8 cellular contexts compared by ENCODE assay signal in the genomic region with DNA sequence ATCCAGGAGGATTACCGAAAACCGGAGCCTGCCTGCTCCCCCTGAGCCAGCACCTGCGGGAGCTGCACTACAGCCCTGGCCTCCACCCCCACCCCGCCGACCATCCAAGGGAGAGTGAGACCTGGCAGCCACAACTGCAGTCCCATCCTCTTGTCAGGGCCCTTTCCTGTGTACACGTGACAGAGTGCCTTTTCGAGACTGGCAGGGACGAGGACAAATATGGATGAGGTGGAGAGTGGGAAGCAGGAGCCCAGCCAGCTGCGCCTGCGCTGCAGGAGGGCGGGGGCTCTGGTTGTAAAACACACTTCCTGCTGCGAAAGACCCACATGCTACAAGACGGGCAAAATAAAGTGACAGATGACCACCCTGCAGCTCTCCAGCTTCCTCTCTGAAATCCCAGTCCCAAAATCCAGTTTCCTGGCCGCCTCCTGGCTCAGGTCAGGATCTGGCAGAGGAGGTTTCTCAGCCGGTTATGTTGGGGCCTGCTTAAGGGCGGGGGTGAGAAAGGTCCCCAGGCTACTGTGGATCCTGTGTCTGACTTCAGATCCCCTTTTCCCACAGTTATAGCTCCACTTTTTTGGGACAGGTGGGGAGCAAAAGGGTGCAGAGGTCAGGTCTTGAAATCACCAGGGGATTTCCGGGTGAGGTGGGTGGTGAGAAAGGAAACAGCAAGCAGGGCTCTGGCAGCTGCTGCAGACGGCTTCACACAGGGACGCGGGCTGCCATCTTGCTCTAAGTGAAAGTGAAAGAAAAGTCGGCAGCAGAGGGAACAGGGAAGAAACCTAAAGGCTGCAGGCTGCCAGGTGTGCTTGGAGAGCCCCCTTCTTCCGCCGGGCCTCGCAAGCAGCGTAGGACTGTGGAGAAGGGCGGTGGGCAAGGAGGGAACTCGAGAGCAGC. TPM values are rescaled to one million over a fixed set of nuclear protein-coding genes. Genes with fewer than 3 reads are reported as not detected.
DNase-seq lines count a peak whose midpoint lies in the region; ATAC-seq and TF ChIP-seq lines count a peak whose summit lies in the region.

A gene with protein sequence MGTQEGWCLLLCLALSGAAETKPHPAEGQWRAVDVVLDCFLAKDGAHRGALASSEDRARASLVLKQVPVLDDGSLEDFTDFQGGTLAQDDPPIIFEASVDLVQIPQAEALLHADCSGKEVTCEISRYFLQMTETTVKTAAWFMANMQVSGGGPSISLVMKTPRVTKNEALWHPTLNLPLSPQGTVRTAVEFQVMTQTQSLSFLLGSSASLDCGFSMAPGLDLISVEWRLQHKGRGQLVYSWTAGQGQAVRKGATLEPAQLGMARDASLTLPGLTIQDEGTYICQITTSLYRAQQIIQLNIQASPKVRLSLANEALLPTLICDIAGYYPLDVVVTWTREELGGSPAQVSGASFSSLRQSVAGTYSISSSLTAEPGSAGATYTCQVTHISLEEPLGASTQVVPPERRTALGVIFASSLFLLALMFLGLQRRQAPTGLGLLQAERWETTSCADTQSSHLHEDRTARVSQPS (plus strand): TSS at position 695 of the 897 bp plus-strand sequence. CDS start 207 bp downstream, outside the sequence.

- POLR2A ChIA-PET in activated CD4-positive, alpha-beta T cell treated with anti-CD3 and anti-CD28 coated beads, Interleukin-2, amount 10 ng/mL, durations not matched to agents 7 days and 5 days (lab: Charles Lee) = interaction anchor here (0.8 to 2.5 kb wide), 3 partner anchors 9 to 19 kb away, joined by 3 to 25 read pairs (median 8); a partner anchor contains a TSS

- peaks cover 71% of the 10 kb centered on the region for H3K4me1 Mint-ChIP-seq in activated CD4-positive, alpha-beta T cell treated with anti-CD3 and anti-CD28 coated beads, Interleukin-2, amount 10 ng/mL, durations not matched to agents 7 days and 5 days
- peaks cover 37% of the 10 kb centered on the region for H3K4me1 Mint-ChIP-seq in dendritic cell treated with granulocyte-macrophage colony-stimulating factor and Interleukin-4, amounts not matched to agents 40 ng/mL and 50 ng/mL, for 4 days (ENCODE audit: low read depth)

- ATAC-seq in HG03139 (IDR thresholded peaks at IDR 0.05; ENCODE audit: unreplicated experiment) (peak; percentile 67), left lung (peak; percentile 92)

- no peaks in the 10 kb centered on the region for H3K9me3 Mint-ChIP-seq in activated CD4-positive, alpha-beta T cell treated with anti-CD3 and anti-CD28 coated beads, Interleukin-2, amount 10 ng/mL, durations not matched to agents 7 days and 5 days
- no peaks in the 10 kb centered on the region for H3K9me3 Mint-ChIP-seq in dendritic cell treated with granulocyte-macrophage colony-stimulating factor and Interleukin-4, amounts not matched to agents 40 ng/mL and 50 ng/mL, for 4 days

- H3K36me3 Mint-ChIP-seq in activated CD4-positive, alpha-beta T cell treated with anti-CD3 and anti-CD28 coated beads, Interleukin-2, amount 10 ng/mL, durations not matched to agents 7 days and 5 days (ENCODE audit: low read depth) = peaks cover 68% of the 10 kb centered on the region
- H3K36me3 Mint-ChIP-seq in dendritic cell treated with granulocyte-macrophage colony-stimulating factor and Interleukin-4, amounts not matched to agents 40 ng/mL and 50 ng/mL, for 4 days (ENCODE audit: low read depth) = peaks cover 75% of the 10 kb centered on the region

- intact Hi-C loops in dendritic cell treated with granulocyte-macrophage colony-stimulating factor and Interleukin-4, amounts not matched to agents 40 ng/mL and 50 ng/mL, for 4 days (cut with micrococcal nuclease) = loop anchor here (1.0 kb wide), 1 partner anchor 11 kb away; no protein-coding TSS in a partner anchor
- intact Hi-C loops in left lung (cut with DNase I) = loop anchor here in 1 of 2 donors (10.0 kb wide), 1 partner anchor 127 kb away; no protein-coding TSS in a partner anchor

- peaks cover 7 to 26% of the 10 kb centered on the region in 2 donors for H3K4me1 ChIP-seq in left lung

- H3K36me3 ChIP-seq in left lung = peaks cover 0 to 44% of the 10 kb centered on the region in 2 donors

- H3K4me3 Mint-ChIP-seq in activated CD4-positive, alpha-beta T cell treated with anti-CD3 and anti-CD28 coated beads, Interleukin-2, amount 10 ng/mL, durations not matched to agents 7 days and 5 days = peak within 1 kb of the TSS; percentile 100
- peak within 1 kb of the TSS; percentile 95 for H3K4me3 Mint-ChIP-seq in dendritic cell treated with granulocyte-macrophage colony-stimulating factor and Interleukin-4, amounts not matched to agents 40 ng/mL and 50 ng/mL, for 4 days

- H3K9me3 ChIP-seq in left lung = no peaks in the 10 kb centered on the region

- peak; percentile 11 for DNase-seq in SKM-1 (lab: John Stamatoyannopoulos, UW; ENCODE audit: unreplicated experiment)
- no peak for DNase-seq in SKM-1 treated with dmso at 0.1 percent for 144 hours (lab: John Stamatoyannopoulos, UW; ENCODE audit: unreplicated experiment)
- peak; percentile 89 for DNase-seq in NCI-H510A treated with DMSO at 0.1 percent for 48 hours (lab: John Stamatoyannopoulos, UW)
- peak; percentile 88 for DNase-seq in activated CD4-positive, alpha-beta T cell treated with anti-CD3 and anti-CD28 coated beads, Interleukin-2, amount 10 ng/mL, durations not matched to agents 7 days and 5 days
- DNase-seq in left lung = peak; percentile 87 to 91
- peak; percentile 76 to 81 for DNase-seq in stimulated activated CD4-positive, alpha-beta T cell treated with anti-CD3 and anti-CD28 coated beads, Interleukin-2, amount 100 ng/mL, for 24 hours

- no peak for TF ChIP-seq CTCF in left lung (IDR thresholded peaks at IDR 0.05)

- H3K27ac ChIP-seq in left lung = peak within 1 kb of the TSS; percentile 96 to 98

- H3K27ac Mint-ChIP-seq in activated CD4-positive, alpha-beta T cell treated with anti-CD3 and anti-CD28 coated beads, Interleukin-2, amount 10 ng/mL, durations not matched to agents 7 days and 5 days = peak within 1 kb of the TSS; percentile 98
- H3K27ac Mint-ChIP-seq in dendritic cell treated with granulocyte-macrophage colony-stimulating factor and Interleukin-4, amounts not matched to agents 40 ng/mL and 50 ng/mL, for 4 days = peak within 1 kb of the TSS; percentile 99

- peak within 1 kb of the TSS; percentile 64 to 75 for H3K4me3 ChIP-seq in left lung

- no peaks in the 10 kb centered on the region for H3K27me3 ChIP-seq in left lung

- no peaks in the 10 kb centered on the region for H3K27me3 Mint-ChIP-seq in activated CD4-positive, alpha-beta T cell treated with anti-CD3 and anti-CD28 coated beads, Interleukin-2, amount 10 ng/mL, durations not matched to agents 7 days and 5 days
- no peaks in the 10 kb centered on the region for H3K27me3 Mint-ChIP-seq in dendritic cell treated with granulocyte-macrophage colony-stimulating factor and Interleukin-4, amounts not matched to agents 40 ng/mL and 50 ng/mL, for 4 days

- CTCF ChIA-PET in activated CD4-positive, alpha-beta T cell treated with anti-CD3 and anti-CD28 coated beads, Interleukin-2, amount 10 ng/mL, durations not matched to agents 7 days and 5 days (lab: Charles Lee) = interaction anchor here (0.6 to 3.3 kb wide), 17 partner anchors 9 to 440 kb away, joined by 3 to 27 read pairs (median 4); no protein-coding TSS in a partner anchor

RNA-seq across cellular contexts. Expression of the gene that starts here (rescaled TPM):
- total RNA-seq in activated CD4-positive, alpha-beta T cell treated with anti-CD3 and anti-CD28 coated beads, Interleukin-2, amount 10 ng/mL, durations not matched to agents 7 days and 5 days = 10 to 100 TPM; 45.8 to 47.9 TPM
- total RNA-seq in left lung = 10 to 100 TPM; 18.2 to 33.8 TPM
